ENCODE assay signal across 18 cellular contexts in the genomic region with DNA sequence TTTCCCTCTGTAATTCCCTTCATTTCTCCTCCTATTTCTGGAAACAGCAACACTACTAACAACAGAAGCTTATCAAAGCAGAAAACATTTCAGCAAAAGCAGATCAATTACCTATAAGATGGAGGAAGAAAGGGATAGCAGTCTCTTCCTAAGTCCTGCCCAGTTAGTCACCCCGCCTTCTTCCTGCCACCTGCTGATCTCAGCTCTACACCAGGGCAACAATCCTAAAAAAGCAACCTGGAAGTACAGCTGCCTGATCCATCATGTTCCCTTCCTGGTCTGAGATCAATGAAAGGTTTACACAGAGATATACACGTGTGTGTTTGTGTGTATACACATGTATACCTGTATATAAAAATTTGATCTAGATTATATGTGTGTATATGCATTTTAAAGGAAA. TPM values are rescaled to one million over a fixed set of nuclear protein-coding genes. Genes with fewer than 3 reads are reported as not detected.
DNase-seq lines count a peak whose midpoint lies in the region; ATAC-seq and TF ChIP-seq lines count a peak whose summit lies in the region.
"Had no signal": no experiment of that assay in that cellular context is flagged by ENCODE, and none has a peak within 500 bp of the region (broad histone marks: within the 10 kb centered on the region; RNA-seq: fewer than 3 reads in every experiment).

No MANE protein-coding gene starts in this region.

- H3K4me1 ChIP-seq in mucosa of descending colon (ENCODE audit: low read depth) = no peaks in the 10 kb centered on the region

- ATAC-seq in mucosa of descending colon (peak; percentile 70), HG02852 (IDR thresholded peaks at IDR 0.05; ENCODE audit: unreplicated experiment) (no peak)
- ATAC-seq: Right ventricle myocardium inferior had no signal

- intact Hi-C loops in mucosa of descending colon (cut with DNase I, micrococcal nuclease) = no loop called here

- peak overlapping the region; percentile 36; the same call in 1 of the 2 replicates for H3K27ac ChIP-seq in VCaP
- H3K27ac ChIP-seq: C4-2B, WERI-Rb-1 had no signal

- DNase-seq in NCI-H2029 (lab: John Stamatoyannopoulos, UW) = peak; percentile 30
- DNase-seq in NCI-H2029 treated with DMSO at 0.1 percent for 48 hours (lab: John Stamatoyannopoulos, UW) = no peak
- peak; percentile 47 for DNase-seq in H7
- DNase-seq in mucosa of descending colon = peak in 1 of 3 donors; percentile 9
- DNase-seq in UCSD-AML1 (lab: John Stamatoyannopoulos, UW; ENCODE audit: unreplicated experiment) = no peak
- DNase-seq in CD1c-positive myeloid dendritic cell (ENCODE audit: extremely low spot score) = no peak
- DNase-seq: activated CD4-positive, alpha-beta memory T cell treated with anti-CD3 and anti-CD28 coated beads for 36 hours; activated naive CD4-positive, alpha-beta T cell treated with anti-CD3 and anti-CD28 coated beads for 36 hours; activated T-cell treated with anti-CD3 and anti-CD28 coated beads, Interleukin-2, amount 50 U/mL, for 1 hour; aorta; DMS79 treated with DMSO at 0.1 percent for 48 hours; IMR-90; NCI-H1930; WERI-Rb-1 had no signal

- no peak overlapping the region for H3K4me3 ChIP-seq in H7 (ENCODE audit: insufficient read depth, low read depth, low read length)
- H3K4me3 ChIP-seq in mucosa of descending colon = no peak overlapping the region

- no peaks in the 10 kb centered on the region for H3K27me3 ChIP-seq in H7 (ENCODE audit: control insufficient read depth, insufficient read depth, low read length)

- H3K36me3 ChIP-seq in H7 (replicated peaks; ENCODE audit: control insufficient read depth, insufficient read depth, low read length) = no peaks in the 10 kb centered on the region
- no peaks in the 10 kb centered on the region for H3K36me3 ChIP-seq in mucosa of descending colon (ENCODE audit: low read depth)
- H3K36me3 ChIP-seq: WERI-Rb-1 had no signal

- TF ChIP-seq CTCF in VCaP (conservative IDR thresholded peaks at IDR 0.05) (no peak), mucosa of descending colon (IDR thresholded peaks at IDR 0.05) (no peak)

- no peaks in the 10 kb centered on the region for H3K9me3 ChIP-seq in mucosa of descending colon

RNA-seq across cellular contexts. Expression of a gene that starts 59.4 kb away (rescaled TPM):
- total RNA-seq in H7 (2014; rRNA removed; shearing (Covaris generic)) = 44.7 and 50.1 TPM in 2 replicates
- 100 to 1,000 TPM; 249 to 299 (median 260) TPM for total RNA-seq in mucosa of descending colon

Comparison
In these comparisons a context has a peak if more than half of its experiments do, and no peak if none do; other contexts are left out.
1. DNase-seq: peak in NCI-H2029 (single experiment) and H7 (single experiment); none in NCI-H2029 treated with DMSO at 0.1 percent for 48 hours (single experiment), UCSD-AML1 (single experiment) and CD1c-positive myeloid dendritic cell (single experiment).